In the genomic region with DNA sequence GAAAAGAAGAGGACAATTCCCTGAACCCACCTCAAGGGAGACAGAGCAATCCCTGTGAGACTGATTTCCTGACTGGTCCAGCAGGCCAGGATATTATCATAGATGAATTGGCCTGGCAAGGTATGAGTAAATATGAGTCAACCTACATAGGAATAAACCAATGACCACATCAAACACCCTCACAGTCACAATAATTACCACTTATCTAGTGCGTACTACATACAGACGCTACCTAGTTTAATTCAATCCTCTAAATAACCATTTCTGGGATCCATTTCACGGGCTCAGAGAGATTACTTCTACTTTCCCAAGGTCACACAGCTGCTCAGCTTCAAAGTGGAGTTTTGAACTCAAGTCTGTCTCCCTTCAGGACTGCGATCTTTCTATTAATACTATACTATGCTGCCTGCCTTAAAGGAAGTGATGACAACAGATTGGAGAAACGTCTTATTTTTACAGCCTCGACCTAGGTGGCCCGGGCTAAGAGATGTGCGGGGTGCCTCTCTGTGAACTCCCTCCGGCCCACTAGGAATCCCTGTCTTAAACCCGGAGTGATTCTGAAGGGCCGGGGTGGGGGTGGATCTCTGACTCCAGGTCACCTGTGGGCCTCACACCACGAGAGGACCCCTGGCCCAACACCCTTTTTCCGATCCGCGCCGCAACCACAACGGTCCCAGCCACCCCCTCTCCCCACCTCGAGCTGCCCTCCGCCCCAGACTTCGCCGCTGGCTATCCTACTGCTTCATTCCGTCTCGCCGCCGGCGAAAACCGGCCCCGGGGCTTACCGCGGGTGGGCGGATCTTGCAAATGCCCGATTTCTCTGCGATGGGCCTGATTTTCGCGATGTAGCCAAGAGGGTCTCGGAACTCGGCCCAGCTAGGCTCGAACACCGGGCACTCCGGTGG, we compare ENCODE assay signal across 8 cellular contexts. TPM values are rescaled to one million over a fixed set of nuclear protein-coding genes. Genes with fewer than 3 reads are reported as not detected.
DNase-seq lines count a peak whose midpoint lies in the region; ATAC-seq and TF ChIP-seq lines count a peak whose summit lies in the region.

No MANE protein-coding gene starts in this region.

- no peak for TF ChIP-seq CTCF in fibroblast of villous mesenchyme (IDR thresholded peaks at IDR 0.05; ENCODE audit: insufficient read depth, low read depth, low read length)
- no peak for TF ChIP-seq CTCF in osteocyte (IDR thresholded peaks at IDR 0.05)

- ATAC-seq in GM18498 (IDR thresholded peaks at IDR 0.05; ENCODE audit: unreplicated experiment) = peak; percentile 8

- peak overlapping the region; percentile 99 for H3K27ac ChIP-seq in HUES6 (ENCODE audit: low read depth, low read length)

- H3K27ac Mint-ChIP-seq in osteocyte (ENCODE audit: unreplicated experiment) = peak overlapping the region; percentile 98

- no peaks in the 10 kb centered on the region for H3K9me3 Mint-ChIP-seq in osteocyte (ENCODE audit: unreplicated experiment)

- H3K9ac ChIP-seq in HUES6 (ENCODE audit: low read length) = peak overlapping the region; percentile 99

- H3K4me1 Mint-ChIP-seq in osteocyte (ENCODE audit: unreplicated experiment) = peaks cover 27% of the 10 kb centered on the region

- H3K9me3 ChIP-seq in HUES6 (ENCODE audit: control insufficient read depth, insufficient read depth, low read depth, low read length) = no peaks in the 10 kb centered on the region; the same call in 1 of the 2 replicates

- H3K4me1 ChIP-seq in HUES6 (ENCODE audit: control insufficient read depth, insufficient read depth, low read length) = peaks cover 27% of the 10 kb centered on the region

- DNase-seq in activated T-helper 9 cell treated with anti-CD3 and anti-CD28 coated beads, Interleukin-2, amount 50 U/mL, for 16 hours (ENCODE audit: low read depth) = peak; percentile 6
- peak; percentile 35 for DNase-seq in fibroblast of villous mesenchyme (ENCODE audit: low read depth)
- DNase-seq in osteocyte (ENCODE audit: extremely low spot score, unreplicated experiment) = no peak
- DNase-seq in NCI-H446 (lab: John Stamatoyannopoulos, UW) = no peak
- no peak for DNase-seq in NCI-H524 treated with DMSO at 0.1 percent for 48 hours (lab: John Stamatoyannopoulos, UW)
- DNase-seq in DMS153 (lab: John Stamatoyannopoulos, UW) = no peak

- H3K4me3 ChIP-seq in HUES6 (ENCODE audit: low read depth, low read length) (peak overlapping the region; percentile 97), fibroblast of villous mesenchyme (ENCODE audit: low read depth, low read length) (peak overlapping the region; percentile 72)

- H3K36me3 ChIP-seq in HUES6 (ENCODE audit: control insufficient read depth, insufficient read depth, low read length) = peaks cover 41% of the 10 kb centered on the region

- no peaks in the 10 kb centered on the region for H3K27me3 Mint-ChIP-seq in osteocyte (ENCODE audit: unreplicated experiment)

- peak overlapping the region; percentile 88 for H3K4me3 Mint-ChIP-seq in osteocyte (ENCODE audit: unreplicated experiment)

- no peaks in the 10 kb centered on the region for H3K36me3 Mint-ChIP-seq in osteocyte (ENCODE audit: unreplicated experiment)

- H3K27me3 ChIP-seq in HUES6 (ENCODE audit: control insufficient read depth, insufficient read depth, low read length) = no peaks in the 10 kb centered on the region

RNA-seq across cellular contexts. Expression of gene KDM5C, which starts 0.8 kb away (rescaled TPM):
- total RNA-seq in fibroblast of villous mesenchyme (149 and 157 TPM in 2 replicates), osteocyte (87.9 and 88.9 TPM in 2 replicates)

RNA-seq across cellular contexts. Expression of gene IQSEC2, which starts 57.2 kb away (rescaled TPM):
- 11.0 and 13.8 TPM in 2 replicates for total RNA-seq in fibroblast of villous mesenchyme
- total RNA-seq in osteocyte = 8.1 and 8.8 TPM in 2 replicates

Comparison
In these comparisons a context has a peak if more than half of its experiments do, and no peak if none do; other contexts are left out.
1. DNase-seq: peak in activated T-helper 9 cell treated with anti-CD3 and anti-CD28 coated beads, Interleukin-2, amount 50 U/mL, for 16 hours (single experiment) and fibroblast of villous mesenchyme (single experiment); none in osteocyte (single experiment), NCI-H446 (0 of 2), NCI-H524 treated with DMSO at 0.1 percent for 48 hours (single experiment) and DMS153 (single experiment).